In the genomic region with DNA sequence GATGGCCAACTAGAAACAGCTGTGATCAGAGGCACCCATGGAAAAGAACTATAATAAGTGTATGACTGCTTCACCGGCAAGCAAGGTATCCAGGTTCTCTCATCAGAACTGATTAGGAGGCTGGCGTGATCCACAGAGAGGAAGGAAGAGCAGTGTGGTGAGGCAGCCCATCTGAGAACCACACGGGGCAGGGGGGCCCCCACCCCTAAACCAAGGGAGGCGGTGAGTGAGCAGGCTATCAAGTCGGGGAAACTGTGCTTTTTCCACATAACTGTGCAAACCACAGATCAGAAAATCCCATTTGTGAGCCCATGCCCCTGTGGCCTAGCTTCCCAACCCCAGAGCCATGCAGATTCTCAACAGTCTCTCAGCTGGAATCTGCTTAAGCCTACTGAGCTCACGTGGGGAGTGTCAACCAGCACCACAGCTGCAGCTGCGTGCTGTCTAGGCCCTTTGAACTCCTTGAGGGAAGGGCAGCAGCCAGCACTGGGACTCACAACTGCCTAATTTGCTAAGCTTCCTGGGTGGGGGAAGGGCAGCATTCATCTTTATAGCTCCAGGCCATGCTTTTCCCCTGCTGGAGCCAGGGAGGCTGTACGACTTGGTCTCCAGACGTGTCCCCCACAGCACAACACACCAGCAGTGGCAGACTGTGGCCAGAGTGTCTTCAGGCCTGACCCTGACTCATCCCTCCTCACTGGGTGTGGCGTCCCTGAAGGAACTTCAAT, we compare ENCODE assay signal across 1 cellular context.
TF ChIP-seq lines count a peak whose summit lies in the region.

No MANE protein-coding gene starts in this region.

TF ChIP-seq in WTC11, 78 proteins besides CTCF, POLR2A, EP300 and RAD21 (continued from another document):
- no peak for TF ChIP-seq JUN (CRISPR knock-in tag; IDR thresholded peaks at IDR 0.05)
- TF ChIP-seq, protein P1, sequence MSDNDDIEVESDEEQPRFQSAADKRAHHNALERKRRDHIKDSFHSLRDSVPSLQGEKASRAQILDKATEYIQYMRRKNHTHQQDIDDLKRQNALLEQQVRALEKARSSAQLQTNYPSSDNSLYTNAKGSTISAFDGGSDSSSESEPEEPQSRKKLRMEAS (CRISPR knock-in tag; IDR thresholded peaks at IDR 0.05): no peak
- no peak for TF ChIP-seq ZNF232 (CRISPR knock-in tag; IDR thresholded peaks at IDR 0.05)
- TF ChIP-seq CREB1 (CRISPR knock-in tag; IDR thresholded peaks at IDR 0.05): no peak
- TF ChIP-seq FOXK1 (CRISPR knock-in tag; IDR thresholded peaks at IDR 0.05): no peak
- no peak for TF ChIP-seq CREM (CRISPR knock-in tag; IDR thresholded peaks at IDR 0.05)
- TF ChIP-seq, protein P2, sequence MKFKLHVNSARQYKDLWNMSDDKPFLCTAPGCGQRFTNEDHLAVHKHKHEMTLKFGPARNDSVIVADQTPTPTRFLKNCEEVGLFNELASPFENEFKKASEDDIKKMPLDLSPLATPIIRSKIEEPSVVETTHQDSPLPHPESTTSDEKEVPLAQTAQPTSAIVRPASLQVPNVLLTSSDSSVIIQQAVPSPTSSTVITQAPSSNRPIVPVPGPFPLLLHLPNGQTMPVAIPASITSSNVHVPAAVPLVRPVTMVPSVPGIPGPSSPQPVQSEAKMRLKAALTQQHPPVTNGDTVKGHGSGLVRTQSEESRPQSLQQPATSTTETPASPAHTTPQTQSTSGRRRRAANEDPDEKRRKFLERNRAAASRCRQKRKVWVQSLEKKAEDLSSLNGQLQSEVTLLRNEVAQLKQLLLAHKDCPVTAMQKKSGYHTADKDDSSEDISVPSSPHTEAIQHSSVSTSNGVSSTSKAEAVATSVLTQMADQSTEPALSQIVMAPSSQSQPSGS (CRISPR knock-in tag; IDR thresholded peaks at IDR 0.05; ENCODE audit: borderline replicate concordance, low read depth): no peak
- no peak for TF ChIP-seq SMAD4 (CRISPR knock-in tag; IDR thresholded peaks at IDR 0.05)
- no peak for TF ChIP-seq FOXP1 (CRISPR knock-in tag; IDR thresholded peaks at IDR 0.05; ENCODE audit: borderline replicate concordance)
- TF ChIP-seq, protein P3, sequence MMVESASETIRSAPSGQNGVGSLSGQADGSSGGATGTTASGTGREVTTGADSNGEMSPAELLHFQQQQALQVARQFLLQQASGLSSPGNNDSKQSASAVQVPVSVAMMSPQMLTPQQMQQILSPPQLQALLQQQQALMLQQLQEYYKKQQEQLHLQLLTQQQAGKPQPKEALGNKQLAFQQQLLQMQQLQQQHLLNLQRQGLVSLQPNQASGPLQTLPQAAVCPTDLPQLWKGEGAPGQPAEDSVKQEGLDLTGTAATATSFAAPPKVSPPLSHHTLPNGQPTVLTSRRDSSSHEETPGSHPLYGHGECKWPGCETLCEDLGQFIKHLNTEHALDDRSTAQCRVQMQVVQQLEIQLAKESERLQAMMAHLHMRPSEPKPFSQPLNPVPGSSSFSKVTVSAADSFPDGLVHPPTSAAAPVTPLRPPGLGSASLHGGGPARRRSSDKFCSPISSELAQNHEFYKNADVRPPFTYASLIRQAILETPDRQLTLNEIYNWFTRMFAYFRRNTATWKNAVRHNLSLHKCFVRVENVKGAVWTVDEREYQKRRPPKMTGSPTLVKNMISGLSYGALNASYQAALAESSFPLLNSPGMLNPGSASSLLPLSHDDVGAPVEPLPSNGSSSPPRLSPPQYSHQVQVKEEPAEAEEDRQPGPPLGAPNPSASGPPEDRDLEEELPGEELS (CRISPR knock-in tag; IDR thresholded peaks at IDR 0.05): no peak
- TF ChIP-seq JAZF1 (CRISPR knock-in tag; IDR thresholded peaks at IDR 0.05): no peak
